8 cellular contexts compared by ENCODE assay signal in genomic region chr11:122808494-122808893, GRCh38. TPM values are rescaled to one million over a fixed set of nuclear protein-coding genes. Genes with fewer than 3 reads are reported as not detected.
DNase-seq lines count a peak whose midpoint lies in the region; ATAC-seq and TF ChIP-seq lines count a peak whose summit lies in the region.

No MANE protein-coding gene starts in this region.

- CTCF ChIA-PET in activated B cell treated with CpG ODN at 0.5 μM for 24 hours (lab: Charles Lee): interaction anchor here (0.6 to 1.8 kb wide), 5 partner anchors 12 to 48 kb away, joined by 3 to 7 read pairs (median 5); no protein-coding TSS in a partner anchor

- no peaks in the 10 kb centered on the region for H3K27me3 Mint-ChIP-seq in activated B cell treated with CpG ODN at 0.5 μM for 24 hours

- WGBS in mesodermal cell (ENCODE audit: insufficient coverage in 2 of 2), 2 experiments: 86 to 88% methylated on average over 1 of the region's 2 CpGs

- no peak overlapping the region for H3K4me3 ChIP-seq in mesodermal cell (ENCODE audit: extremely low read depth, insufficient read depth, low read length, poor library complexity, severe bottlenecking)

- peak overlapping the region; percentile 56 for H3K4me3 Mint-ChIP-seq in activated B cell treated with CpG ODN at 0.5 μM for 24 hours

- no peaks in the 10 kb centered on the region for H3K9me3 Mint-ChIP-seq in activated B cell treated with CpG ODN at 0.5 μM for 24 hours

- peaks cover 61% of the 10 kb centered on the region for H3K4me1 Mint-ChIP-seq in activated B cell treated with CpG ODN at 0.5 μM for 24 hours

- POLR2A ChIA-PET in activated B cell treated with CpG ODN at 0.5 μM for 24 hours (lab: Charles Lee): interaction anchor here (0.9 kb wide), 1 partner anchor 62 kb away, joined by 5 read pairs; no protein-coding TSS in a partner anchor

- peaks cover 66% of the 10 kb centered on the region for H3K36me3 ChIP-seq in mesodermal cell (ENCODE audit: control insufficient read depth, insufficient read depth, low read length)

- H3K4me1 ChIP-seq in mesodermal cell (ENCODE audit: control insufficient read depth, insufficient read depth, low read length, poor library complexity, severe bottlenecking): peaks cover 13% of the 10 kb centered on the region

- H3K36me3 Mint-ChIP-seq in activated B cell treated with CpG ODN at 0.5 μM for 24 hours (ENCODE audit: low read depth): peaks cover 1% of the 10 kb centered on the region

- peak overlapping the region; percentile 24 for H3K27ac Mint-ChIP-seq in activated B cell treated with CpG ODN at 0.5 μM for 24 hours

- intact Hi-C loops in activated B cell treated with CpG ODN at 0.5 μM for 24 hours (cut with micrococcal nuclease): no loop called here

- peak overlapping the region; percentile 1 for H3K27ac ChIP-seq in mesodermal cell (ENCODE audit: low read depth, low read length, severe bottlenecking)

- no peak for TF ChIP-seq CTCF in activated B cell treated with CpG ODN at 0.5 μM for 24 hours (IDR thresholded peaks at IDR 0.05)

- no peaks in the 10 kb centered on the region for H3K9me3 ChIP-seq in mesodermal cell (ENCODE audit: control insufficient read depth, low read length)

- peak in 2 of 3 donors; percentile 14 to 18 for DNase-seq in stimulated activated CD4-positive, alpha-beta T cell treated with anti-CD3 and anti-CD28 coated beads, Interleukin-12 subunit alpha, Interleukin-12 subunit beta, amount 100 ng/mL, for 48 hours (ENCODE audit: low read depth in 2 of 3, low spot score in 1 of 3)
- no peak for DNase-seq in stimulated activated CD4-positive, alpha-beta T cell treated with anti-CD3 and anti-CD28 coated beads, Interleukin-1b, Interleukin-23, amount 100 ng/mL, for 48 hours
- no peak for DNase-seq in activated B cell treated with CpG ODN at 0.5 μM for 24 hours
- no peak for DNase-seq in middle frontal gyrus (ENCODE audit: extremely low spot score, low spot score)
- no peak for DNase-seq in iPS-NIHi7 (ENCODE audit: extremely low spot score)
- no peak for DNase-seq in NCI-H128 (lab: John Stamatoyannopoulos, UW; ENCODE audit: unreplicated experiment)

- ATAC-seq in HG03060 (IDR thresholded peaks at IDR 0.05; ENCODE audit: low read depth, unreplicated experiment) (peak; percentile 51), activated B cell treated with CpG ODN at 0.5 μM for 24 hours (ENCODE audit: low read depth) (peak; percentile 31)

RNA-seq across cellular contexts. Expression of gene CRTAM, which starts 29.8 kb away (rescaled TPM):
- not detected in 2 replicates for total RNA-seq in activated B cell treated with CpG ODN at 0.5 μM for 24 hours
- polyA plus RNA-seq in mesodermal cell (2013, experiment 1 of 2): not detected
- polyA plus RNA-seq in mesodermal cell (2013, experiment 2 of 2): not detected

Comparison
In these comparisons a context has a peak if more than half of its experiments do, and no peak if none do; other contexts are left out.
1. DNase-seq: peak in stimulated activated CD4-positive, alpha-beta T cell treated with anti-CD3 and anti-CD28 coated beads, Interleukin-12 subunit alpha, Interleukin-12 subunit beta, amount 100 ng/mL, for 48 hours (2 of 3); none in stimulated activated CD4-positive, alpha-beta T cell treated with anti-CD3 and anti-CD28 coated beads, Interleukin-1b, Interleukin-23, amount 100 ng/mL, for 48 hours (single experiment), activated B cell treated with CpG ODN at 0.5 μM for 24 hours (single experiment), middle frontal gyrus (single experiment), iPS-NIHi7 (single experiment) and NCI-H128 (single experiment).